In the genomic region with DNA sequence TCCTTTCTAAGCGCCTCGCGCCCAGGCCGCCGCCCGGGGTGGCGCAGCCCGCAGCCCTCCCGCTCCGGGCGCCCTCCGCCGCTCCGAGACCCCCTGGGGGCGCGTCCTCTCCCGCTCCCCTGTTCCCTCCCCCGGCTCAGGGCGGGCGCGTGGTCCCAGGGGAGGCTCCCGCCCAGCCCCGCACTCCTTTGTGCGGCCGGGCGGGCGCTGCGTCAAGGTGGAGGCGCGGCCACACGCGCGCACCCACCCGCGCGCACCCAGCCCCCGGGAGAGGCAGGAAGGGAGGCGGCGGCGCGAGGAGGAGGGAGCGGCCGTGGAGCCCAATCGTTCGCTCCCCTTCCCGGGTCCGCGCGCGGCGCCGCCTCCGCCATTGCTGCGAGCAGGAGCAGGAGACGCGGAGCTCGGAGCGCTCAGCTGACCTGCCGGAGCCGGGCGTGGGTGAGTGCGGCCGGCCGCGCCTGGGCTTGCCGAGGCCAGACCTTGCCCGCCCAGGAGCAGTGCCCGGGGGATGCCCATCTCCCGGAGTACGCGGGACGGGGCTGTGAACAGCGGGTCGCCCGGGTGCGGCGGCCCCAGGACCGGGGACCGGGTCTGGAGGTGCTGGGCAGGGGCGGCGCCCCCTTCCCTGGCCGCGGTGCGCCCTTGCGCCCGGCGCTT, we compare ENCODE assay signal across 8 cellular contexts. TPM values are rescaled to one million over a fixed set of nuclear protein-coding genes. Genes with fewer than 3 reads are reported as not detected.
DNase-seq lines count a peak whose midpoint lies in the region; ATAC-seq and FAIRE-seq lines count a peak whose summit lies in the region.

A gene with protein sequence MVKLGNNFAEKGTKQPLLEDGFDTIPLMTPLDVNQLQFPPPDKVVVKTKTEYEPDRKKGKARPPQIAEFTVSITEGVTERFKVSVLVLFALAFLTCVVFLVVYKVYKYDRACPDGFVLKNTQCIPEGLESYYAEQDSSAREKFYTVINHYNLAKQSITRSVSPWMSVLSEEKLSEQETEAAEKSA (plus strand): TSS at position 367 of the 657 bp plus-strand sequence. CDS start 528 bp downstream, outside the sequence.

- H3K36me3 Mint-ChIP-seq in activated T-helper 2 cell treated with anti-CD3 and anti-CD28 coated beads, Interferon-gamma antibody, Interleukin-2, Interleukin-4, amounts not matched to agents 10 μg/mL and 5 μg/mL and 100 μg/mL, durations not matched to agents 14 hours and 24 hours and 36 hours (ENCODE audit: low read depth), result no peaks in the 10 kb centered on the region

- intact Hi-C loops in activated T-helper 2 cell treated with anti-CD3 and anti-CD28 coated beads, Interferon-gamma antibody, Interleukin-2, Interleukin-4, amounts not matched to agents 10 μg/mL and 5 μg/mL and 100 μg/mL, durations not matched to agents 14 hours and 24 hours and 36 hours (cut with micrococcal nuclease), result no loop called here
- intact Hi-C loops in posterior vena cava (cut with DNase I), result no loop called here

- peaks cover 1% of the 10 kb centered on the region for H3K4me1 Mint-ChIP-seq in activated T-helper 2 cell treated with anti-CD3 and anti-CD28 coated beads, Interferon-gamma antibody, Interleukin-2, Interleukin-4, amounts not matched to agents 10 μg/mL and 5 μg/mL and 100 μg/mL, durations not matched to agents 14 hours and 24 hours and 36 hours (ENCODE audit: low read depth)

- no peak for ATAC-seq in HG03108 (IDR thresholded peaks at IDR 0.05; ENCODE audit: unreplicated experiment)
- ATAC-seq in HG02571 (IDR thresholded peaks at IDR 0.05; ENCODE audit: unreplicated experiment), result no peak

- FAIRE-seq in frontal cortex (lab: Jason Lieb, UNC), result no peak

- DNase-seq in CD1c-positive myeloid dendritic cell (ENCODE audit: extremely low spot score) (peak; percentile 7), NCI-H1048 (lab: John Stamatoyannopoulos, UW) (peak; percentile 13), frontal cortex (ENCODE audit: low spot score in 2 of 2) (peak; percentile 49 to 63), posterior vena cava (ENCODE audit: low spot score) (peak; percentile 79), RKO (ENCODE audit: low spot score) (no peak)
- DNase-seq in activated T-helper 2 cell treated with anti-CD3 and anti-CD28 coated beads, Interferon-gamma antibody, Interleukin-2, Interleukin-4, amounts not matched to agents 10 μg/mL and 5 μg/mL and 100 μg/mL, durations not matched to agents 14 hours and 24 hours and 36 hours (ENCODE audit: low spot score), result no peak

- H3K4me3 Mint-ChIP-seq in activated T-helper 2 cell treated with anti-CD3 and anti-CD28 coated beads, Interferon-gamma antibody, Interleukin-2, Interleukin-4, amounts not matched to agents 10 μg/mL and 5 μg/mL and 100 μg/mL, durations not matched to agents 14 hours and 24 hours and 36 hours (ENCODE audit: low read depth), result peak within 1 kb of the TSS; percentile 43

- H3K27me3 Mint-ChIP-seq in activated T-helper 2 cell treated with anti-CD3 and anti-CD28 coated beads, Interferon-gamma antibody, Interleukin-2, Interleukin-4, amounts not matched to agents 10 μg/mL and 5 μg/mL and 100 μg/mL, durations not matched to agents 14 hours and 24 hours and 36 hours (ENCODE audit: low read depth), result peaks cover 51% of the 10 kb centered on the region

- H3K27ac Mint-ChIP-seq in activated T-helper 2 cell treated with anti-CD3 and anti-CD28 coated beads, Interferon-gamma antibody, Interleukin-2, Interleukin-4, amounts not matched to agents 10 μg/mL and 5 μg/mL and 100 μg/mL, durations not matched to agents 14 hours and 24 hours and 36 hours, result no peak within 1 kb of the TSS

- H3K9me3 Mint-ChIP-seq in activated T-helper 2 cell treated with anti-CD3 and anti-CD28 coated beads, Interferon-gamma antibody, Interleukin-2, Interleukin-4, amounts not matched to agents 10 μg/mL and 5 μg/mL and 100 μg/mL, durations not matched to agents 14 hours and 24 hours and 36 hours, result no peaks in the 10 kb centered on the region

RNA-seq across cellular contexts. Expression of the gene that starts here (rescaled TPM):
- total RNA-seq in activated T-helper 2 cell treated with anti-CD3 and anti-CD28 coated beads, Interferon-gamma antibody, Interleukin-2, Interleukin-4, amounts not matched to agents 10 μg/mL and 5 μg/mL and 100 μg/mL, durations not matched to agents 14 hours and 24 hours and 36 hours, result not detected in 2 replicates
- total RNA-seq in frontal cortex (302 TPM), posterior vena cava (under 1 TPM; 0.42 to 0.57 TPM)

Comparison
In these comparisons a context has a peak if more than half of its experiments do, and no peak if none do; other contexts are left out.
1. RNA of the gene that starts here (total RNA-seq): 302 TPM in frontal cortex (single experiment); 0.42 to 0.57 TPM in posterior vena cava and not detected in activated T-helper 2 cell treated with anti-CD3 and anti-CD28 coated beads, Interferon-gamma antibody, Interleukin-2, Interleukin-4, amounts not matched to agents 10 μg/mL and 5 μg/mL and 100 μg/mL, durations not matched to agents 14 hours and 24 hours and 36 hours; every median in the first group is over 100 times any median in the second.
2. Peak in DNase-seq in posterior vena cava; RNA of the gene not detected or under 1 TPM.
3. DNase-seq: peak in CD1c-positive myeloid dendritic cell (single experiment), NCI-H1048 (single experiment) and frontal cortex (2 of 2); none in activated T-helper 2 cell treated with anti-CD3 and anti-CD28 coated beads, Interferon-gamma antibody, Interleukin-2, Interleukin-4, amounts not matched to agents 10 μg/mL and 5 μg/mL and 100 μg/mL, durations not matched to agents 14 hours and 24 hours and 36 hours (single experiment) and RKO (single experiment).